ENCODE assay signal across 17 cellular contexts in the genomic region with DNA sequence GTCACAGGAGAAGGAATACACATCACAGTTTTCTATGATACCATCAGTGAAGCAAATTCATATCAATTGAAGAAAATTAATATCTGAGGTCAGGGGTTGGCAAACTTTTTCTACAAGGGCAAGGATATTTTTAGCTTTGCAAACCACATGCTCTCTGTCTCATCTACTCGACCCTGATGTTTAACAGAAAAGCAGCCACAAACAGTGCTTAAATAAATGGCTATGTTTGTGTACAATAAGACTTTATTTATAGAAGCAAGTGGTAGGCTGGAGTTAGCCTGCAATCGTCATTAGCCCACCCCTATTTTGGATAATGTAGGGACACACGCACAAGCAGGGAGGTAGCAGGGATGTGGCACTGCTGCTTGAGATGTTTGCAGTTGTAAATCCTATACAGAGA.
"Had no signal": no experiment of that assay in that cellular context is flagged by ENCODE, and none has a peak within 500 bp of the region (broad histone marks: within the 10 kb centered on the region; RNA-seq: fewer than 3 reads in every experiment).

No MANE protein-coding gene starts in this region.

- H3K79me2 ChIP-seq: parathyroid adenoma had no signal

- H3K9ac ChIP-seq: parathyroid adenoma had no signal

- H3K27ac ChIP-seq: gastrocnemius medialis, heart right ventricle, parathyroid adenoma, prostate gland, right lobe of liver, stomach had no signal

- H3K4me3 ChIP-seq: gastrocnemius medialis, heart right ventricle, prostate gland, right lobe of liver, stomach had no signal

- H3K4me1 ChIP-seq: gastrocnemius medialis, parathyroid adenoma, prostate gland, right lobe of liver, stomach had no signal

- ATAC-seq: esophagus mucosa; gastrocnemius medialis; heart right ventricle; naive thymus-derived CD8-positive, alpha-beta T cell; right lobe of liver; stimulated activated naive B cell treated with anti-CD40 and anti-IgM and Interleukin-4, amounts not matched to agents 10 μg/mL and 1 μg/mL and 100 μg/mL, for 72 hours had no signal

- H3K36me3 ChIP-seq: gastrocnemius medialis, heart right ventricle, prostate gland, right lobe of liver, stomach had no signal

- H3K9me3 ChIP-seq: gastrocnemius medialis, heart right ventricle, prostate gland, right lobe of liver, stomach had no signal

- DNase-seq: cortex of kidney; effector memory CD4-positive, alpha-beta T cell; gastrocnemius medialis; heart right ventricle; hypothalamus; kidney glomerular epithelial cell; naive thymus-derived CD8-positive, alpha-beta T cell; right lobe of liver; stimulated activated CD4-positive, alpha-beta T cell treated with anti-CD3 and anti-CD28 coated beads, Interleukin-2, amount 100 ng/mL, for 24 hours; stimulated activated CD4-positive, alpha-beta T cell treated with anti-CD3 and anti-CD28 coated beads, Interleukin-4, amount 100 ng/mL, for 4 hours; stimulated activated naive B cell treated with anti-CD40 and anti-IgM and Interleukin-4, amounts not matched to agents 10 μg/mL and 1 μg/mL and 100 μg/mL, for 72 hours; stomach; substantia nigra; trophoblast cell had no signal

- H3K27me3 ChIP-seq: gastrocnemius medialis, heart right ventricle, right lobe of liver, stomach had no signal

- H2AFZ ChIP-seq: parathyroid adenoma had no signal
